24 cellular contexts compared by ENCODE assay signal in the genomic region with DNA sequence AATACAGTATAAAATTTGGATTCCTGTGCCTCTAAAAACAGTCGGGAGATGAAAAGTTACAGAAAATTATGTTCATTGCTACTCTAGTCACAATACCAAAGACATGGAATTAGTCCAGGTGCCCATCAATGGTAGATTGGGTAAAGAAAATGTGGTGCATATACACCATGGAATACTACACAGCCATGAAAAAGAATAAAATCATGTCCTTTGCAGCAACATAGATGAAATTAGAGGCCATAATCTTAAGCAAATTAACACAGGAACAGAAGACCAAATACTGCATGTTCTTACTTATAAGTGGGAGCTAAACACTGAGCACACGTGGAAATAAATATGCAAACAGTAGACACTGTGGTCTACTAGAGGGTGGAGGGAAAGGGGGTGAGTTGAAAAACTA.
DNase-seq lines count a peak whose midpoint lies in the region; ATAC-seq, FAIRE-seq and TF ChIP-seq lines count a peak whose summit lies in the region.
"Had no signal": no experiment of that assay in that cellular context is flagged by ENCODE, and none has a peak within 500 bp of the region (broad histone marks: within the 10 kb centered on the region; RNA-seq: fewer than 3 reads in every experiment).

No MANE protein-coding gene starts in this region.

- ATAC-seq in A549: no peak
- no peak for ATAC-seq in GM21447 (IDR thresholded peaks at IDR 0.05; ENCODE audit: unreplicated experiment)
- ATAC-seq: CD8-positive, alpha-beta T cell; GM12878; HCT116 had no signal

- H2BK15ac ChIP-seq in H1 (ENCODE audit: low read length): no peak overlapping the region

- H3K56ac ChIP-seq in H1 (replicated peaks; ENCODE audit: insufficient read length, low read depth, low read length): no peak overlapping the region

- no peak overlapping the region for H2AFZ ChIP-seq in H1 (ENCODE audit: low read length)
- H2AFZ ChIP-seq: GM23248 had no signal

- CTCF ChIA-PET in A549 (lab: Yijun Ruan, JAX): no interaction called here
- CTCF ChIA-PET in H1 (lab: Charles Lee; ENCODE audit: partially characterized antibody): no interaction called here

- TF ChIP-seq EP300 in A549 (IDR thresholded peaks at IDR 0.05): no peak
- no peak for TF ChIP-seq EP300 in H1 (IDR thresholded peaks at IDR 0.05; ENCODE audit: borderline replicate concordance in 1 of 2, low read depth in 2 of 2, low read length in 2 of 2)

- no peak overlapping the region for H3K18ac ChIP-seq in H1 (ENCODE audit: extremely low read depth, low read length)

- no peaks in the 10 kb centered on the region for H3K27me3 ChIP-seq in H1 (replicated peaks in 1 of 4; ENCODE audit: control insufficient read depth in 3 of 4, extremely low read depth in 1 of 4, insufficient read depth in 3 of 4, low read length in 3 of 4)
- H3K27me3 ChIP-seq: BLaER1 had no signal

- H3K79me1 ChIP-seq in H1 (ENCODE audit: low read depth, low read length): peaks cover 3% of the 10 kb centered on the region; the same call in 1 of the 2 replicates

- H3K23ac ChIP-seq in H1 (ENCODE audit: insufficient read length): no peak overlapping the region

- H3K36me3 Mint-ChIP-seq in mesothelial cell of epicardium: peaks cover 26% of the 10 kb centered on the region

- no peak overlapping the region for H3K27ac ChIP-seq in A549
- H3K27ac ChIP-seq in H1 (ENCODE audit: low read depth, low read length): no peak overlapping the region
- H3K27ac ChIP-seq: BLaER1, C4-2B, GM23248 had no signal

- H4K20me1 ChIP-seq in H1 (replicated peaks in 1 of 2; ENCODE audit: control insufficient read depth in 1 of 2, insufficient read depth in 2 of 2, low read length in 2 of 2): peaks cover 0 to 9% of the 10 kb centered on the region in 2 experiments
- H4K20me1 ChIP-seq: BLaER1 had no signal

- H3K4me1 ChIP-seq in A549 (no peaks in the 10 kb centered on the region), H1 (replicated peaks in 1 of 4; ENCODE audit: control insufficient read depth in 3 of 4, insufficient read depth in 4 of 4, low read length in 3 of 4) (no peaks in the 10 kb centered on the region; a peak in 1 of 7 replicates)
- H3K4me1 ChIP-seq: BLaER1 had no signal

- DNase-seq in A549 (ENCODE audit: low read depth in 1 of 2, low spot score in 1 of 2) (no peak), GM12892 (ENCODE audit: insufficient read length) (no peak), H1 (ENCODE audit: low read depth in 1 of 2, low spot score in 2 of 2) (no peak), mesothelial cell of epicardium (ENCODE audit: low spot score in 2 of 2, unreplicated experiment in 2 of 2) (no peak), HuH-7.5 (ENCODE audit: low spot score) (no peak)
- DNase-seq in activated CD4-positive, alpha-beta T cell treated with anti-CD3 and anti-CD28 coated beads for 1 hour: no peak
- DNase-seq in activated CD4-positive, alpha-beta T cell treated with anti-CD3 and anti-CD28 coated beads, Interleukin-2, amount 50 U/mL, for 4 hours: no peak
- DNase-seq: 8988T; CD4-positive, CD25-positive, alpha-beta regulatory T cell; CD8-positive, alpha-beta T cell; DMS 273 treated with DMSO at 0.1 percent for 48 hours; DMS79; EL; GDM1; GM23248; H9; HFFc6 had no signal

- H3K4me2 ChIP-seq in A549 (no peak overlapping the region), H1 (ENCODE audit: insufficient read depth in 1 of 2, low read depth in 2 of 2, low read length in 2 of 2) (no peak overlapping the region)
- H3K4me2 ChIP-seq: BLaER1 had no signal

- TF ChIP-seq RAD21 in A549 (conservative IDR thresholded peaks at IDR 0.05 in 1 of 2, IDR thresholded peaks at IDR 0.05 in 1 of 2) (no peak), H1 (IDR thresholded peaks at IDR 0.05 in 1 of 2, conservative IDR thresholded peaks at IDR 0.05 in 1 of 2; ENCODE audit: low read depth in 2 of 2, low read length in 2 of 2) (no peak)

- POLR2A ChIA-PET in A549 (lab: Yijun Ruan, JAX): no interaction called here
- POLR2A ChIA-PET in H1 (lab: Charles Lee; ENCODE audit: partially characterized antibody): interaction anchor here (1.1 kb wide), 1 partner anchor 16 kb away, joined by 3 read pairs; no protein-coding TSS in a partner anchor

- TF ChIP-seq POLR2A in A549 (IDR thresholded peaks at IDR 0.05; ENCODE audit: low read length) (no peak), GM12892 (IDR thresholded peaks at IDR 0.05; ENCODE audit: low read depth, low read length) (no peak), H1 (IDR thresholded peaks at IDR 0.05; ENCODE audit: control extremely low read depth in 1 of 2, low read depth in 2 of 2, low read length in 2 of 2) (no peak)

- TF ChIP-seq CTCF in A549 (IDR thresholded peaks at IDR 0.05) (no peak), H1 (IDR thresholded peaks at IDR 0.05; ENCODE audit: control extremely low read depth in 1 of 3, insufficient read depth in 1 of 3, low read depth in 1 of 3, low read length in 3 of 3) (no peak), mesothelial cell of epicardium (IDR thresholded peaks at IDR 0.05; ENCODE audit: unreplicated experiment) (no peak)

- peaks cover 0 to 32% of the 10 kb centered on the region in 2 experiments; a peak in 2 of 4 replicates for H3K79me2 ChIP-seq in H1 (ENCODE audit: control insufficient read depth in 1 of 2, insufficient read depth in 2 of 2, low read length in 2 of 2)

- no peak overlapping the region for H2BK12ac ChIP-seq in H1 (ENCODE audit: low read depth, low read length)

- no peaks in the 10 kb centered on the region for H3K9me3 ChIP-seq in A549
- no peaks in the 10 kb centered on the region for H3K9me3 ChIP-seq in H1 (ENCODE audit: insufficient read depth in 2 of 2, low read depth in 1 of 2, low read length in 1 of 2)

- H3K9ac ChIP-seq in H1 (replicated peaks in 1 of 4; ENCODE audit: extremely low read depth in 1 of 4, low read depth in 3 of 4, low read length in 3 of 4): no peak overlapping the region
- H3K9ac ChIP-seq: BLaER1, GM23248 had no signal

- H2AK5ac ChIP-seq in H1 (ENCODE audit: low read depth, low read length): no peak overlapping the region

- peaks cover 26% of the 10 kb centered on the region for H3K4me1 Mint-ChIP-seq in mesothelial cell of epicardium
- H3K4me1 Mint-ChIP-seq: B cell had no signal

- no peak overlapping the region for H2BK5ac ChIP-seq in H1 (ENCODE audit: low read depth, low read length)

- 92% methylated on average over 2 of the region's 2 CpGs for WGBS in A549 (ENCODE audit: missing lambda C conversion rate)
- 93% methylated on average over 2 of the region's 2 CpGs; no CpG with 5 or more reads in 1 of the 2 experiments for WGBS in H1 (ENCODE audit: extremely low coverage in 1 of 2, insufficient coverage in 1 of 2, insufficient read length in 1 of 2, insufficient replicate concordance in 2 of 2, low coverage in 1 of 2, low lambda C conversion rate in 2 of 2, missing lambda C conversion rate in 1 of 2), 2 experiments

- H3K27ac Mint-ChIP-seq in mesothelial cell of epicardium: peak overlapping the region; percentile 90
- H3K27ac Mint-ChIP-seq: B cell; CD4-positive, CD25-positive, alpha-beta regulatory T cell; CD8-positive, alpha-beta T cell; H9; HFFc6 had no signal

- H2BK20ac ChIP-seq in H1 (ENCODE audit: low read length): no peak overlapping the region

- H3K4me3 ChIP-seq in A549 (no peak overlapping the region), H1 (ENCODE audit: extremely low read depth in 1 of 4, insufficient read depth in 2 of 4, low read depth in 3 of 4, low read length in 4 of 4) (no peak overlapping the region)
- H3K4me3 ChIP-seq: BLaER1, GM12878, GM23248 had no signal

- H3K14ac ChIP-seq in H1 (ENCODE audit: insufficient read length): no peak overlapping the region

- H2BK120ac ChIP-seq in H1 (replicated peaks; ENCODE audit: low read depth, low read length): no peak overlapping the region

- no peak overlapping the region for H3K4ac ChIP-seq in H1 (replicated peaks; ENCODE audit: insufficient read length, low read depth, low read length)

- no peak overlapping the region for H4K5ac ChIP-seq in H1 (ENCODE audit: insufficient read length, low read depth, low read length)

- H3K23me2 ChIP-seq in H1 (ENCODE audit: low read depth, low read length): no peaks in the 10 kb centered on the region

- no peaks in the 10 kb centered on the region for H3K27me3 Mint-ChIP-seq in mesothelial cell of epicardium (ENCODE audit: low read depth)
- H3K27me3 Mint-ChIP-seq: B cell; CD4-positive, CD25-positive, alpha-beta regulatory T cell had no signal

- peaks cover 23% of the 10 kb centered on the region for H3K9me3 Mint-ChIP-seq in mesothelial cell of epicardium
- H3K9me3 Mint-ChIP-seq: H9, HFFc6 had no signal

- no peak overlapping the region for H4K91ac ChIP-seq in H1 (replicated peaks; ENCODE audit: insufficient read length, low read length)

- FAIRE-seq in A549 (lab: Jason Lieb, UNC) (no peak), GM12892 (lab: Jason Lieb, UNC) (peak; percentile 17), H1 (lab: Jason Lieb, UNC) (no peak)
- FAIRE-seq: GM12878, GM18507 had no signal

- no peaks in the 10 kb centered on the region; a peak in 1 of 8 replicates for H3K36me3 ChIP-seq in H1 (ENCODE audit: control insufficient read depth in 2 of 4, insufficient read depth in 4 of 4, low read length in 3 of 4)

- no peak overlapping the region for H4K8ac ChIP-seq in H1 (ENCODE audit: extremely low read depth, insufficient read depth, low read length)

- no peak overlapping the region for H3K4me3 Mint-ChIP-seq in mesothelial cell of epicardium
- H3K4me3 Mint-ChIP-seq: B cell; CD4-positive, CD25-positive, alpha-beta regulatory T cell; CD8-positive, alpha-beta T cell; H9; HFFc6 had no signal

TF ChIP-seq in A549, 52 proteins besides CTCF, POLR2A, EP300 and RAD21 (continues in another document):
- TF ChIP-seq CHD4 (IDR thresholded peaks at IDR 0.05; ENCODE audit: borderline replicate concordance) (no peak), NR3C1 (IDR thresholded peaks at IDR 0.05) (no peak), ZSCAN20 (CRISPR knock-in tag; IDR thresholded peaks at IDR 0.05) (no peak), RFX5 (IDR thresholded peaks at IDR 0.05) (no peak), KDM1A (IDR thresholded peaks at IDR 0.05; ENCODE audit: low read depth) (peak; percentile 79; the same call in 1 of the 2 replicates), ZC3H11A (IDR thresholded peaks at IDR 0.05) (no peak)
- TF ChIP-seq, protein P1, sequence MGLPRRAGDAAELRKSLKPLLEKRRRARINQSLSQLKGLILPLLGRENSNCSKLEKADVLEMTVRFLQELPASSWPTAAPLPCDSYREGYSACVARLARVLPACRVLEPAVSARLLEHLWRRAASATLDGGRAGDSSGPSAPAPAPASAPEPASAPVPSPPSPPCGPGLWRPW (IDR thresholded peaks at IDR 0.05): no peak

TF ChIP-seq in H1, 55 proteins besides CTCF, POLR2A, EP300 and RAD21:
- TF ChIP-seq ASH2L (IDR thresholded peaks at IDR 0.05; ENCODE audit: low read length) (no peak), SP1 (IDR thresholded peaks at IDR 0.05; ENCODE audit: low read depth, low read length) (no peak), KDM1A (IDR thresholded peaks at IDR 0.05; ENCODE audit: borderline replicate concordance, low read length) (peak; percentile 44; the same call in 1 of the 2 replicates), RBBP5 (IDR thresholded peaks at IDR 0.05; ENCODE audit: borderline replicate concordance, low read depth, low read length) (no peak), HDAC2 (IDR thresholded peaks at IDR 0.05; ENCODE audit: borderline replicate concordance in 1 of 2, low read depth in 2 of 2, low read length in 2 of 2) (no peak), GTF2F1 (IDR thresholded peaks at IDR 0.05; ENCODE audit: borderline replicate concordance, low read depth, low read length) (no peak), ZNF274 (IDR thresholded peaks at IDR 0.05; ENCODE audit: borderline replicate concordance, extremely low read depth, low read length) (no peak)

Comparison
In these comparisons a context has a peak if more than half of its experiments do, and no peak if none do; other contexts are left out.
1. Of the 18 proteins assayed by ChIP-seq in both H1 and A549: peak only in H1: none; only in A549: none; in both: KDM1A; in neither: 17.